Comparison of ENCODE assay signal across 10 cellular contexts in genomic region chr4:168868044-168868855, GRCh38.
DNase-seq lines count a peak whose midpoint lies in the region; ATAC-seq and TF ChIP-seq lines count a peak whose summit lies in the region.
"Had no signal": no experiment of that assay in that cellular context is flagged by ENCODE, and none has a peak within 500 bp of the region (broad histone marks: within the 10 kb centered on the region; RNA-seq: fewer than 3 reads in every experiment).

No MANE protein-coding gene starts in this region.

- H3K4me1 Mint-ChIP-seq in activated T-helper 2 cell treated with anti-CD3 and anti-CD28 coated beads, Interferon-gamma antibody, Interleukin-2, Interleukin-4, amounts not matched to agents 10 μg/mL and 5 μg/mL and 100 μg/mL, durations not matched to agents 14 hours and 24 hours and 36 hours (ENCODE audit: low read depth), result peaks cover 67% of the 10 kb centered on the region
- H3K4me1 Mint-ChIP-seq in stimulated activated effector memory CD8-positive, alpha-beta T cell treated with anti-CD3 and anti-CD28 coated beads, Interleukin-12 subunit alpha, Interleukin-12 subunit beta, amount 100 ng/mL, for 72 hours, result peaks cover 8% of the 10 kb centered on the region

- H3K36me3 Mint-ChIP-seq in activated T-helper 2 cell treated with anti-CD3 and anti-CD28 coated beads, Interferon-gamma antibody, Interleukin-2, Interleukin-4, amounts not matched to agents 10 μg/mL and 5 μg/mL and 100 μg/mL, durations not matched to agents 14 hours and 24 hours and 36 hours (ENCODE audit: low read depth), result peaks cover 17% of the 10 kb centered on the region
- H3K36me3 Mint-ChIP-seq in stimulated activated effector memory CD8-positive, alpha-beta T cell treated with anti-CD3 and anti-CD28 coated beads, Interleukin-12 subunit alpha, Interleukin-12 subunit beta, amount 100 ng/mL, for 72 hours, result no peaks in the 10 kb centered on the region

- H3K27me3 Mint-ChIP-seq in activated T-helper 2 cell treated with anti-CD3 and anti-CD28 coated beads, Interferon-gamma antibody, Interleukin-2, Interleukin-4, amounts not matched to agents 10 μg/mL and 5 μg/mL and 100 μg/mL, durations not matched to agents 14 hours and 24 hours and 36 hours (ENCODE audit: low read depth), result peaks cover 6% of the 10 kb centered on the region

- H3K4me3 Mint-ChIP-seq in activated T-helper 2 cell treated with anti-CD3 and anti-CD28 coated beads, Interferon-gamma antibody, Interleukin-2, Interleukin-4, amounts not matched to agents 10 μg/mL and 5 μg/mL and 100 μg/mL, durations not matched to agents 14 hours and 24 hours and 36 hours (ENCODE audit: low read depth), result no peak overlapping the region
- no peak overlapping the region for H3K4me3 Mint-ChIP-seq in stimulated activated effector memory CD8-positive, alpha-beta T cell treated with anti-CD3 and anti-CD28 coated beads, Interleukin-12 subunit alpha, Interleukin-12 subunit beta, amount 100 ng/mL, for 72 hours

- intact Hi-C loops in activated T-helper 2 cell treated with anti-CD3 and anti-CD28 coated beads, Interferon-gamma antibody, Interleukin-2, Interleukin-4, amounts not matched to agents 10 μg/mL and 5 μg/mL and 100 μg/mL, durations not matched to agents 14 hours and 24 hours and 36 hours (cut with micrococcal nuclease), result loop anchor here (1.0 to 10.0 kb wide), 3 partner anchors 11 to 747 kb away; partner anchors contain the start of gene NEK1

- no peak for DNase-seq in activated T-helper 2 cell treated with anti-CD3 and anti-CD28 coated beads, Interferon-gamma antibody, Interleukin-2, Interleukin-4, amounts not matched to agents 10 μg/mL and 5 μg/mL and 100 μg/mL, durations not matched to agents 14 hours and 24 hours and 36 hours (ENCODE audit: low spot score)
- DNase-seq in glomerular visceral epithelial cell (ENCODE audit: extremely low spot score), result peak; percentile 33
- DNase-seq in stimulated activated effector memory CD8-positive, alpha-beta T cell treated with anti-CD3 and anti-CD28 coated beads, Interleukin-12 subunit alpha, Interleukin-12 subunit beta, amount 100 ng/mL, for 72 hours (ENCODE audit: low spot score in 2 of 2), result no peak
- DNase-seq in GM20000 (ENCODE audit: low spot score), result no peak
- DNase-seq in hepatic stellate cell (ENCODE audit: low spot score), result no peak
- no peak for DNase-seq in NCI-H2196 treated with DMSO at 0.1 percent for 48 hours (lab: John Stamatoyannopoulos, UW; ENCODE audit: unreplicated experiment)
- no peak for DNase-seq in NCI-H1694 treated with DMSO at 0.1 percent for 48 hours (lab: John Stamatoyannopoulos, UW)
- DNase-seq: lower lobe of right lung; NK-92 treated with Interleukin-12 subunit alpha and Interleukin-12 subunit beta, amount 100 ng/mL, for 24 hours had no signal

- peak; percentile 82 for ATAC-seq in HG02852 (IDR thresholded peaks at IDR 0.05; ENCODE audit: unreplicated experiment)
- peak; percentile 75 for ATAC-seq in stimulated activated effector memory CD8-positive, alpha-beta T cell treated with anti-CD3 and anti-CD28 coated beads, Interleukin-12 subunit alpha, Interleukin-12 subunit beta, amount 100 ng/mL, for 72 hours
- ATAC-seq: lower lobe of right lung had no signal

- H3K9me3 Mint-ChIP-seq in activated T-helper 2 cell treated with anti-CD3 and anti-CD28 coated beads, Interferon-gamma antibody, Interleukin-2, Interleukin-4, amounts not matched to agents 10 μg/mL and 5 μg/mL and 100 μg/mL, durations not matched to agents 14 hours and 24 hours and 36 hours, result peaks cover 2% of the 10 kb centered on the region
- H3K9me3 Mint-ChIP-seq in stimulated activated effector memory CD8-positive, alpha-beta T cell treated with anti-CD3 and anti-CD28 coated beads, Interleukin-12 subunit alpha, Interleukin-12 subunit beta, amount 100 ng/mL, for 72 hours, result no peaks in the 10 kb centered on the region

- no peak for TF ChIP-seq CTCF in GM20000 (IDR thresholded peaks at IDR 0.05; ENCODE audit: extremely low read depth, missing control alignments)

- H3K27ac Mint-ChIP-seq in activated T-helper 2 cell treated with anti-CD3 and anti-CD28 coated beads, Interferon-gamma antibody, Interleukin-2, Interleukin-4, amounts not matched to agents 10 μg/mL and 5 μg/mL and 100 μg/mL, durations not matched to agents 14 hours and 24 hours and 36 hours, result peak overlapping the region; percentile 40
- H3K27ac Mint-ChIP-seq in stimulated activated effector memory CD8-positive, alpha-beta T cell treated with anti-CD3 and anti-CD28 coated beads, Interleukin-12 subunit alpha, Interleukin-12 subunit beta, amount 100 ng/mL, for 72 hours, result no peak overlapping the region
